Comparison of ENCODE assay signal across 8 cellular contexts in genomic region chr2:28894470-28895188, GRCh38. TPM values are rescaled to one million over a fixed set of nuclear protein-coding genes. Genes with fewer than 3 reads are reported as not detected.
DNase-seq lines count a peak whose midpoint lies in the region; ATAC-seq and TF ChIP-seq lines count a peak whose summit lies in the region.

TSS of gene WDR43 (plus strand) at chr2:28894667. CDS start at chr2:28894699, 32 bp downstream.

- TF ChIP-seq CTCF in fibroblast of the aortic adventitia (IDR thresholded peaks at IDR 0.05; ENCODE audit: insufficient read depth, low read length) (no peak), nephron progenitor cell (IDR thresholded peaks at IDR 0.05) (no peak)

- no peaks in the 10 kb centered on the region; the same call in 1 of the 2 replicates for H3K27me3 ChIP-seq in H7 (ENCODE audit: control insufficient read depth, insufficient read depth, low read length)

- H3K27me3 Mint-ChIP-seq in nephron progenitor cell (ENCODE audit: low read depth, poor library complexity), result peaks cover 9% of the 10 kb centered on the region
- no peaks in the 10 kb centered on the region for H3K27me3 Mint-ChIP-seq in stimulated activated naive CD8-positive, alpha-beta T cell treated with anti-CD3 and anti-CD28 coated beads, Interleukin-15, amount 100 ng/mL, for 72 hours

- peaks cover 7% of the 10 kb centered on the region for H3K9me3 Mint-ChIP-seq in nephron progenitor cell
- H3K9me3 Mint-ChIP-seq in stimulated activated naive CD8-positive, alpha-beta T cell treated with anti-CD3 and anti-CD28 coated beads, Interleukin-15, amount 100 ng/mL, for 72 hours, result no peaks in the 10 kb centered on the region

- H3K4me3 Mint-ChIP-seq in nephron progenitor cell, result peak within 1 kb of the TSS; percentile 98
- H3K4me3 Mint-ChIP-seq in stimulated activated naive CD8-positive, alpha-beta T cell treated with anti-CD3 and anti-CD28 coated beads, Interleukin-15, amount 100 ng/mL, for 72 hours, result peak within 1 kb of the TSS; percentile 93 to 98

- H3K4me3 ChIP-seq in H7 (ENCODE audit: insufficient read depth, low read depth, low read length) (peak within 1 kb of the TSS; percentile 99), fibroblast of the aortic adventitia (ENCODE audit: low read depth, low read length) (peak within 1 kb of the TSS; percentile 100)

- H3K4me1 Mint-ChIP-seq in nephron progenitor cell, result peaks cover 39% of the 10 kb centered on the region
- H3K4me1 Mint-ChIP-seq in stimulated activated naive CD8-positive, alpha-beta T cell treated with anti-CD3 and anti-CD28 coated beads, Interleukin-15, amount 100 ng/mL, for 72 hours, result peaks cover 34% of the 10 kb centered on the region

- no peaks in the 10 kb centered on the region for H3K36me3 Mint-ChIP-seq in nephron progenitor cell (ENCODE audit: low read depth)

- no peaks in the 10 kb centered on the region for H3K36me3 ChIP-seq in H7 (replicated peaks; ENCODE audit: control insufficient read depth, insufficient read depth, low read length)

- peak within 1 kb of the TSS; percentile 96 for H3K27ac Mint-ChIP-seq in nephron progenitor cell
- H3K27ac Mint-ChIP-seq in stimulated activated naive CD8-positive, alpha-beta T cell treated with anti-CD3 and anti-CD28 coated beads, Interleukin-15, amount 100 ng/mL, for 72 hours, result peak within 1 kb of the TSS; percentile 98 to 99

- peak; percentile 99 for ATAC-seq in stimulated activated naive CD8-positive, alpha-beta T cell treated with anti-CD3 and anti-CD28 coated beads, Interleukin-15, amount 100 ng/mL, for 72 hours

- peak; percentile 100 for DNase-seq in ELF-1 (ENCODE audit: low read depth, low spot score)
- peak; percentile 97 for DNase-seq in H7
- DNase-seq in M059J (ENCODE audit: low read depth), result peak; percentile 98
- DNase-seq in SHP77 (lab: John Stamatoyannopoulos, UW), result peak; percentile 97
- DNase-seq in activated effector memory CD4-positive, alpha-beta T cell treated with Interleukin-2 at 50 U/mL for 16 hours, result peak; percentile 97
- peak; percentile 99 for DNase-seq in fibroblast of the aortic adventitia (ENCODE audit: low read depth)
- DNase-seq in nephron progenitor cell, result peak; percentile 97
- DNase-seq in stimulated activated naive CD8-positive, alpha-beta T cell treated with anti-CD3 and anti-CD28 coated beads, Interleukin-15, amount 100 ng/mL, for 72 hours, result peak; percentile 99

RNA-seq across cellular contexts. Expression of gene WDR43, which starts in this region (rescaled TPM):
- 101 and 106 TPM in 2 replicates for total RNA-seq in H7 (2014; rRNA removed; shearing (Covaris generic))
- total RNA-seq in M059J (2014; rRNA removed; shearing (Covaris generic)), result 32.3 and 46.0 TPM in 2 replicates
- 80.2 and 102 TPM in 2 replicates for total RNA-seq in fibroblast of the aortic adventitia (ENCODE audit: low replicate concordance)

Comparison
In these comparisons a context has a peak if more than half of its experiments do, and no peak if none do; other contexts are left out.
1. Peak in every context shown above with its lines: DNase-seq, ATAC-seq and H3K4me3 ChIP-seq.